ENCODE assay signal across 23 cellular contexts in the genomic region with DNA sequence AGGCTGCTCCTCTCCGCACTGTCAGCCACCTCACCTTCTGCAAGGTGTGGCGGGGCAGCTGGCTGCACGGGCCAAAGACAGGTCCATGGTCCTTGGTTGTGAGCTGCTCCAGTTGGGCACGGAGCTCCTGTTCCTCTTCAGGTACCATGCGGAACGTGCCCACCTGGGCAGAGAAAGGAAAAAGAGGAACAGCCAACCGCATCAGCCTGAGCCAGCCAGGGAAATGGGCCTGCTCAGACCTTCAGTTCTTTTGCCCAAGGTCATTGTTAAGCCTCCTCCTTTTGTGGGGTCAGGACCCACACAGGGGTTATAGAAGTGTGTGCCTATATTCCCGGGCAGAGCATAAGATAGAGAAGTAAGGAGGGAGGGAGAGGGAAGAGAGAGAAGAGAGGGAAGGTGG. TPM values are rescaled to one million over a fixed set of nuclear protein-coding genes. Genes with fewer than 3 reads are reported as not detected.
A peak's percentile ranks its signal among the peaks of the same experiment; 100 is the strongest.
DNase-seq lines count a peak whose midpoint lies in the region; ATAC-seq, FAIRE-seq and TF ChIP-seq lines count a peak whose summit lies in the region.
"Had no signal": no experiment of that assay in that cellular context is flagged by ENCODE, and none has a peak within 500 bp of the region (broad histone marks: within the 10 kb centered on the region; RNA-seq: fewer than 3 reads in every experiment).

No MANE protein-coding gene starts in this region.

- H3K27ac ChIP-seq in GM23338 (ENCODE audit: low read depth) (no peak overlapping the region), K562 (ENCODE audit: extremely low read depth, low read depth, low read length) (no peak overlapping the region), neuronal stem cell (replicated peaks; ENCODE audit: low read length) (no peak overlapping the region)
- H3K27ac ChIP-seq: 22Rv1, A549, C4-2B, GM23248 had no signal

- H3K18ac ChIP-seq in neuronal stem cell (ENCODE audit: low read length), result peak overlapping the region; percentile 79

- H3K4me2 ChIP-seq in GM23338 (no peak overlapping the region), K562 (ENCODE audit: insufficient read depth, low read length) (no peak overlapping the region), neuronal stem cell (ENCODE audit: insufficient read depth, low read length, poor library complexity, severe bottlenecking) (no peak overlapping the region)
- H3K4me2 ChIP-seq: A549 had no signal

- no peak overlapping the region for H3K14ac ChIP-seq in neuronal stem cell (ENCODE audit: low read length)

- H3K9me3 Mint-ChIP-seq in GM23338, result no peaks in the 10 kb centered on the region
- H3K9me3 Mint-ChIP-seq: CD4-positive, alpha-beta T cell; HFFc6; IgD-negative memory B cell had no signal

- POLR2A ChIA-PET in K562 (lab: Yijun Ruan, JAX), result interaction anchor here (1.5 kb wide), 1 partner anchor 8 kb away, joined by 3 read pairs; no protein-coding TSS in a partner anchor

- H3K4me3 ChIP-seq in GM23338, result no peak overlapping the region
- no peak overlapping the region for H3K4me3 ChIP-seq in K562
- H3K4me3 ChIP-seq in neuronal stem cell (ENCODE audit: low read length in 2 of 2), result no peak overlapping the region
- H3K4me3 ChIP-seq: A549, GM23248 had no signal

- TF ChIP-seq CTCF in GM23338 (conservative IDR thresholded peaks at IDR 0.05; ENCODE audit: low read depth in 2 of 2) (no peak), K562 (IDR thresholded peaks at IDR 0.05 in 2 of 3, conservative IDR thresholded peaks at IDR 0.05 in 1 of 3; ENCODE audit: insufficient read depth in 2 of 3, low read depth in 1 of 3, low read length in 3 of 3) (no peak)

- DNase-seq in activated effector memory CD4-positive, alpha-beta T cell treated with anti-CD3 and anti-CD28 coated beads, Interleukin-2, amount 50 U/mL, for 16 hours, result peak; percentile 45
- DNase-seq in activated effector memory CD4-positive, alpha-beta T cell treated with Interleukin-2 at 50 U/mL for 16 hours, result no peak
- DNase-seq in GM23338 (ENCODE audit: low spot score), result no peak
- no peak for DNase-seq in K562 (ENCODE audit: extremely low read depth in 1 of 4, low spot score in 3 of 4)
- DNase-seq in neuronal stem cell (ENCODE audit: low spot score), result no peak
- DNase-seq in occipital lobe (lab: John Stamatoyannopoulos, UW), result no peak
- no peak for DNase-seq in T-helper 2 cell
- DNase-seq: AML-193; CD4-positive, alpha-beta T cell; DMS79 treated with DMSO at 0.1 percent for 48 hours; GF-D8; GM23248; HFFc6 had no signal

- peaks cover 18% of the 10 kb centered on the region for H3K27me3 Mint-ChIP-seq in GM23338 (ENCODE audit: insufficient read depth, low read depth, poor library complexity)
- H3K27me3 Mint-ChIP-seq: CD4-positive, alpha-beta T cell had no signal

- peak overlapping the region; percentile 9; the same call in 1 of the 2 replicates for H3K27ac Mint-ChIP-seq in GM23338
- H3K27ac Mint-ChIP-seq: CD4-positive, alpha-beta T cell; HFFc6; IgD-negative memory B cell had no signal

- no peaks in the 10 kb centered on the region for H3K27me3 ChIP-seq in GM23338 (ENCODE audit: insufficient read depth)
- peaks cover 31 to 46% of the 10 kb centered on the region in 2 experiments for H3K27me3 ChIP-seq in K562 (ENCODE audit: control insufficient read depth in 2 of 2, insufficient read depth in 2 of 2, low read length in 2 of 2)
- H3K27me3 ChIP-seq in neuronal stem cell (ENCODE audit: control insufficient read depth in 3 of 3, insufficient read depth in 3 of 3, low read depth in 1 of 3, low read length in 3 of 3), result peaks cover 0 to 4% (median 0%) of the 10 kb centered on the region in 3 experiments

- no peak overlapping the region for H3K4me3 Mint-ChIP-seq in GM23338
- H3K4me3 Mint-ChIP-seq: CD4-positive, alpha-beta T cell; HFFc6; IgD-negative memory B cell had no signal

- FAIRE-seq in K562 (lab: Jason Lieb, UNC), result no peak
- FAIRE-seq: A549, GM18507, H54, HepG2 had no signal

- no peak overlapping the region for H4K91ac ChIP-seq in neuronal stem cell (ENCODE audit: low read depth, low read length, poor library complexity)

- no peaks in the 10 kb centered on the region for H4K20me1 ChIP-seq in GM23338 (replicated peaks; ENCODE audit: insufficient read depth)
- no peaks in the 10 kb centered on the region for H4K20me1 ChIP-seq in K562 (replicated peaks; ENCODE audit: control insufficient read depth, insufficient read depth, low read length)

- no peak for ATAC-seq in GM23338
- ATAC-seq in K562, result no peak
- ATAC-seq in HG03342 (IDR thresholded peaks at IDR 0.05; ENCODE audit: unreplicated experiment), result no peak
- ATAC-seq: HCT116, HepG2 had no signal

- no peaks in the 10 kb centered on the region; the same call in 2 of the 3 replicates for H3K4me1 Mint-ChIP-seq in GM23338
- H3K4me1 Mint-ChIP-seq: IgD-negative memory B cell had no signal

- no peak for TF ChIP-seq POLR2A in K562 (conservative IDR thresholded peaks at IDR 0.05)

- H3K4me1 ChIP-seq in GM23338 (ENCODE audit: insufficient read depth), result no peaks in the 10 kb centered on the region
- H3K4me1 ChIP-seq in K562 (replicated peaks in 1 of 2; ENCODE audit: control insufficient read depth in 2 of 2, insufficient read depth in 2 of 2, low read length in 2 of 2), result peaks cover 0 to 9% of the 10 kb centered on the region in 2 experiments; a peak in 3 of 5 replicates
- H3K4me1 ChIP-seq in neuronal stem cell (ENCODE audit: control insufficient read depth in 2 of 2, insufficient read depth in 1 of 2, low read depth in 1 of 2, low read length in 2 of 2), result peaks cover 0 to 11% of the 10 kb centered on the region in 2 donors
- H3K4me1 ChIP-seq: A549 had no signal

- H3K9me3 ChIP-seq in K562 (replicated peaks; ENCODE audit: control insufficient read depth, insufficient read depth, low read depth, low read length), result no peaks in the 10 kb centered on the region
- no peaks in the 10 kb centered on the region for H3K9me3 ChIP-seq in neuronal stem cell (replicated peaks in 1 of 2; ENCODE audit: control insufficient read depth in 2 of 2, insufficient read depth in 1 of 2, low read depth in 1 of 2, low read length in 2 of 2)
- H3K9me3 ChIP-seq: A549 had no signal

- H3K36me3 Mint-ChIP-seq in GM23338 (ENCODE audit: low read depth), result no peaks in the 10 kb centered on the region
- H3K36me3 Mint-ChIP-seq: IgD-negative memory B cell had no signal

- no peak for TF ChIP-seq RAD21 in K562 (CRISPR knock-in tag; conservative IDR thresholded peaks at IDR 0.05 in 1 of 2, IDR thresholded peaks at IDR 0.05 in 1 of 2)

- no peaks in the 10 kb centered on the region for H3K36me3 ChIP-seq in GM23338 (ENCODE audit: insufficient read depth)
- no peaks in the 10 kb centered on the region for H3K36me3 ChIP-seq in K562 (ENCODE audit: control insufficient read depth, insufficient read depth, low read length)
- H3K36me3 ChIP-seq in neuronal stem cell (replicated peaks in 1 of 2; ENCODE audit: control insufficient read depth in 2 of 2, insufficient read depth in 2 of 2, low read length in 2 of 2), result no peaks in the 10 kb centered on the region

- no peak overlapping the region for H3K4ac ChIP-seq in neuronal stem cell (ENCODE audit: low read length)

- 0 out of 4 replicates have a peak overlapping the region, but pooled peaks of 1 of the 2 experiments have one; percentile 56 for H3K9ac ChIP-seq in K562 (ENCODE audit: insufficient read depth in 1 of 2, low read depth in 2 of 2, low read length in 2 of 2)
- H3K9ac ChIP-seq in neuronal stem cell (ENCODE audit: low read depth, low read length, poor library complexity), result no peak overlapping the region
- H3K9ac ChIP-seq: GM23248 had no signal

- H3K23ac ChIP-seq in neuronal stem cell (ENCODE audit: low read depth, low read length, poor library complexity), result no peak overlapping the region

- H3K79me2 ChIP-seq in GM23338 (replicated peaks; ENCODE audit: insufficient read depth), result no peaks in the 10 kb centered on the region
- H3K79me2 ChIP-seq in K562 (ENCODE audit: control insufficient read depth, insufficient read depth, low read length), result no peaks in the 10 kb centered on the region

- H2AFZ ChIP-seq in GM23338 (no peak overlapping the region), K562 (ENCODE audit: low read depth, low read length) (no peak overlapping the region), neuronal stem cell (ENCODE audit: low read length) (no peak overlapping the region)
- H2AFZ ChIP-seq: GM23248 had no signal

- H3K9me1 ChIP-seq in K562 (ENCODE audit: control insufficient read depth, insufficient read depth, low read length), result no peaks in the 10 kb centered on the region

- no peak overlapping the region for H2BK5ac ChIP-seq in neuronal stem cell (ENCODE audit: low read length)

- H2BK12ac ChIP-seq in neuronal stem cell (ENCODE audit: low read length), result peak overlapping the region; percentile 47

- intact Hi-C loops in K562 (cut with micrococcal nuclease), result no loop called here

- no peaks in the 10 kb centered on the region for H3K9me2 ChIP-seq in GM23338 (ENCODE audit: insufficient read depth)

- TF ChIP-seq EP300 in K562 (IDR thresholded peaks at IDR 0.05; ENCODE audit: low read length), result no peak

- WGBS in K562 (ENCODE audit: insufficient coverage, low coverage, missing lambda C conversion rate), result 16% methylated on average over 8 of the region's 8 CpGs
- no CpG with 5 or more reads among the region's 8 CpGs for WGBS in neuronal stem cell (ENCODE audit: extremely low coverage in 2 of 2, insufficient read length in 2 of 2, insufficient replicate concordance in 1 of 2), 2 donors

- BruUV-seq in K562 (replicated peaks; lab: Mats Ljungman, UMichigan), result no TSS peak

- H3F3A ChIP-seq in GM23338 (replicated peaks; ENCODE audit: low read depth), result no peaks in the 10 kb centered on the region

- CTCF ChIA-PET in K562 (lab: Yijun Ruan, JAX; ENCODE audit: low intra/inter-chr PET ratio), result no interaction called here

- in situ Hi-C loops in K562 (cut with MboI), result no loop called here

- no peak overlapping the region for H2AK5ac ChIP-seq in neuronal stem cell (ENCODE audit: low read depth, low read length)

- no peak overlapping the region for H2BK15ac ChIP-seq in neuronal stem cell (ENCODE audit: low read length)

- no peak overlapping the region for H4K8ac ChIP-seq in neuronal stem cell (ENCODE audit: low read depth, low read length)

- peaks cover 2% of the 10 kb centered on the region for H3K79me1 ChIP-seq in neuronal stem cell (ENCODE audit: low read depth, low read length)

- H2BK120ac ChIP-seq in neuronal stem cell (ENCODE audit: low read depth, low read length), result no peak overlapping the region

RNA-seq across cellular contexts. Expression of a gene that starts 2.8 kb away (rescaled TPM):
- total RNA-seq in GM23338 (2014; rRNA removed; shearing (Covaris generic)), result not detected in 2 replicates
- not detected in 2 replicates for polyA plus RNA-seq in GM23338 (2016; fragmentation: Nextera tagmentation; extraction: Ambion mirVana)
- not detected in 2 replicates for total RNA-seq in K562 (2011; cell fraction: chromatin; rRNA removed; ENCODE audit: low replicate concordance)
- not detected in 2 replicates for total RNA-seq in K562 (2011; cell fraction: nucleolus; rRNA removed)
- total RNA-seq in K562 (2011; cell fraction: nucleoplasm; rRNA removed), result not detected in 2 replicates
- 0.05 TPM in 1 of 2 replicates, not detected in the other for total RNA-seq in K562 (2014; rRNA removed)
- total RNA-seq in K562 (2014; rRNA removed; fragmentation: Illumina TruSeq; extraction: Trizol), result not detected in 2 replicates
- not detected in 2 replicates for total RNA-seq in K562 (2015; rRNA removed; fragmentation: Illumina TruSeq; extraction: Trizol)
- not detected in 2 replicates for total RNA-seq in K562 (2021)
- polyA plus RNA-seq in K562 (2011; rRNA removed), result not detected in 2 replicates
- polyA plus RNA-seq in K562 (2011; cell fraction: cytosol; rRNA removed), result not detected in 2 replicates
- polyA plus RNA-seq in K562 (2011; cell fraction: nucleus; rRNA removed), result not detected in 2 replicates
- 0.13 and 0.57 TPM in 2 replicates for polyA plus RNA-seq in K562 (2012)
- polyA plus RNA-seq in K562 (2014; fragmentation: Illumina TruSeq; extraction: Trizol), result not detected in 2 replicates
- polyA plus RNA-seq in K562 (2014; fragmentation: Nextera tagmentation; extraction: Ambion mirVana), result not detected
- not detected in 2 replicates for polyA plus RNA-seq in K562 (2014; rRNA removed)
- polyA minus RNA-seq in K562 (2011; rRNA and poly(A)+ RNA removed), result not detected in 2 replicates
- polyA minus RNA-seq in K562 (2011; cell fraction: cytosol; rRNA and poly(A)+ RNA removed), result not detected in 2 replicates
- not detected in 2 replicates for polyA minus RNA-seq in K562 (2011; cell fraction: nucleus; rRNA and poly(A)+ RNA removed)
- 1.2 TPM for polyA plus RNA-seq in neuronal stem cell (2013, experiment 1 of 2)
- polyA plus RNA-seq in neuronal stem cell (2013, experiment 2 of 2), result 1.0 TPM
- 2.3 TPM for total RNA-seq in occipital lobe
- total RNA-seq: CD4-positive, alpha-beta T cell; GM23248; HepG2; HFFc6 had no signal
- polyA plus RNA-seq: A549, BJ, GM23248, IgD-negative memory B cell had no signal

RNA-seq across cellular contexts. Expression of a gene that starts 25.2 kb away (rescaled TPM):
- 52.4 and 66.8 TPM in 2 replicates for total RNA-seq in GM23338 (2014; rRNA removed; shearing (Covaris generic))
- polyA plus RNA-seq in GM23338 (2016; fragmentation: Nextera tagmentation; extraction: Ambion mirVana) (57.6 and 63.6 TPM in 2 replicates), K562 (2011; rRNA removed) (136 and 165 TPM in 2 replicates), K562 (2014; fragmentation: Illumina TruSeq; extraction: Trizol) (107 and 118 TPM in 2 replicates), K562 (2014; fragmentation: Nextera tagmentation; extraction: Ambion mirVana) (100 to 1,000 TPM in 1 of 2 experiments, 10 to 100 TPM in 1; 76.0 to 137 TPM), K562 (2014; rRNA removed) (107 and 131 TPM in 2 replicates)
- total RNA-seq in K562 (2011; cell fraction: chromatin; rRNA removed; ENCODE audit: low replicate concordance), result 200 and 563 TPM in 2 replicates
- total RNA-seq in K562 (2011; cell fraction: nucleolus; rRNA removed), result 88.4 and 105 TPM in 2 replicates
- total RNA-seq in K562 (2011; cell fraction: nucleoplasm; rRNA removed), result 165 and 199 TPM in 2 replicates
- total RNA-seq in K562 (2014; rRNA removed) (72.1 and 75.0 TPM in 2 replicates), K562 (2014; rRNA removed; fragmentation: Illumina TruSeq; extraction: Trizol) (148 and 174 TPM in 2 replicates), K562 (2015; rRNA removed; fragmentation: Illumina TruSeq; extraction: Trizol) (114 and 117 TPM in 2 replicates), K562 (2021) (148 and 150 TPM in 2 replicates), occipital lobe (12.6 TPM)
- polyA plus RNA-seq in K562 (2011; cell fraction: cytosol; rRNA removed), result 29.1 and 43.5 TPM in 2 replicates
- polyA plus RNA-seq in K562 (2011; cell fraction: nucleus; rRNA removed), result 140 and 157 TPM in 2 replicates
- polyA plus RNA-seq in K562 (2012), result 98.0 and 135 TPM in 2 replicates
- 189 and 196 TPM in 2 replicates for polyA minus RNA-seq in K562 (2011; rRNA and poly(A)+ RNA removed)
- 54.4 and 75.7 TPM in 2 replicates for polyA minus RNA-seq in K562 (2011; cell fraction: cytosol; rRNA and poly(A)+ RNA removed)
- 92.8 and 184 TPM in 2 replicates for polyA minus RNA-seq in K562 (2011; cell fraction: nucleus; rRNA and poly(A)+ RNA removed)
- 56.2 TPM for polyA plus RNA-seq in neuronal stem cell (2013, experiment 1 of 2)
- 56.3 TPM for polyA plus RNA-seq in neuronal stem cell (2013, experiment 2 of 2)
